24 cellular contexts compared by ENCODE assay signal in the genomic region with DNA sequence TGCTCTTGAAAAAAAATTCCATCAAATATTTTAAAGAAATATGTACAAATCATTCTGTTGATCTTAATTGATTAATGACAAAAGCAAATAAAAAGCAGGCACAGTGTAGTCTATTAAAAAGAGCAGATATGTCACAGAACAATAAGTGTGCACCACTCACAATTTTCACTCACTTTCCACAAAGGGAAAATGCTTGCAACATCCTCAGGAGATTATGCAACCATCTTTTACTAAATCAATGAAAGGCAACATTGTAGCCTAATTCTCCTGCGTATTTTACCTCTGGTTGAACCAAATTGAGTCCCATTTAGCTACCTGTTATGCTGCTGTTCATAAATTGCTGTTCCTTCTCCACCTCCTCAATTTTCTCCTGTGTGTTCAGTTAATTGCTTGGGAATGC.
DNase-seq lines count a peak whose midpoint lies in the region; ATAC-seq and TF ChIP-seq lines count a peak whose summit lies in the region.
"Had no signal": no experiment of that assay in that cellular context is flagged by ENCODE, and none has a peak within 500 bp of the region (broad histone marks: within the 10 kb centered on the region; RNA-seq: fewer than 3 reads in every experiment).

No MANE protein-coding gene starts in this region.

- no peak overlapping the region for H3K4me3 ChIP-seq in breast epithelium
- H3K4me3 ChIP-seq: GM23338, SJSA1 had no signal

- H3K27ac Mint-ChIP-seq in MCF 10A (ENCODE audit: low read depth, unreplicated experiment) = no peak overlapping the region
- H3K27ac Mint-ChIP-seq in activated T-helper 2 cell treated with anti-CD3 and anti-CD28 coated beads, Interferon-gamma antibody, Interleukin-2, Interleukin-4, amounts not matched to agents 10 μg/mL and 5 μg/mL and 100 μg/mL, durations not matched to agents 14 hours and 24 hours and 36 hours = no peak overlapping the region
- H3K27ac Mint-ChIP-seq: B cell; CD8-positive, alpha-beta memory T cell; GM23338; H9 had no signal

- H3K36me3 ChIP-seq in breast epithelium = no peaks in the 10 kb centered on the region
- H3K36me3 ChIP-seq: SJSA1 had no signal

- no peaks in the 10 kb centered on the region for H3K9me3 ChIP-seq in breast epithelium
- H3K9me3 ChIP-seq: SJSA1 had no signal

- TF ChIP-seq CTCF in MCF 10A (IDR thresholded peaks at IDR 0.05; ENCODE audit: unreplicated experiment) (no peak), breast epithelium (IDR thresholded peaks at IDR 0.05) (no peak)

- peaks cover 7% of the 10 kb centered on the region for H3K36me3 Mint-ChIP-seq in MCF 10A (ENCODE audit: insufficient read depth, unreplicated experiment)
- H3K36me3 Mint-ChIP-seq in activated T-helper 2 cell treated with anti-CD3 and anti-CD28 coated beads, Interferon-gamma antibody, Interleukin-2, Interleukin-4, amounts not matched to agents 10 μg/mL and 5 μg/mL and 100 μg/mL, durations not matched to agents 14 hours and 24 hours and 36 hours (ENCODE audit: low read depth) = no peaks in the 10 kb centered on the region
- H3K36me3 Mint-ChIP-seq: CD8-positive, alpha-beta memory T cell had no signal

- DNase-seq in MCF 10A (ENCODE audit: unreplicated experiment) (peak; percentile 7), breast epithelium (ENCODE audit: low spot score in 2 of 2) (no peak), NCI-H748 treated with DMSO at 0.1 percent for 48 hours (lab: John Stamatoyannopoulos, UW) (peak; percentile 35), fibroblast of peridontal ligament (ENCODE audit: extremely low read depth) (peak; percentile 0), islet precursor cell (no peak)
- no peak for DNase-seq in activated T-helper 2 cell treated with anti-CD3 and anti-CD28 coated beads, Interferon-gamma antibody, Interleukin-2, Interleukin-4, amounts not matched to agents 10 μg/mL and 5 μg/mL and 100 μg/mL, durations not matched to agents 14 hours and 24 hours and 36 hours (ENCODE audit: low spot score)
- DNase-seq: CD8-positive, alpha-beta memory T cell; DMS 273 treated with DMSO at 0.1 percent for 48 hours; DMS79 treated with DMSO at 0.1 percent for 48 hours; GF-D8; H9; KG1; MM.1S; NCI-H1092; NCI-H2171; NCI-H226; NCI-H510A; Right ventricle myocardium superior; RPMI8226 had no signal

- H3K4me1 Mint-ChIP-seq in MCF 10A (ENCODE audit: insufficient read depth, unreplicated experiment) = peaks cover 6% of the 10 kb centered on the region
- H3K4me1 Mint-ChIP-seq in activated T-helper 2 cell treated with anti-CD3 and anti-CD28 coated beads, Interferon-gamma antibody, Interleukin-2, Interleukin-4, amounts not matched to agents 10 μg/mL and 5 μg/mL and 100 μg/mL, durations not matched to agents 14 hours and 24 hours and 36 hours (ENCODE audit: low read depth) = no peaks in the 10 kb centered on the region
- H3K4me1 Mint-ChIP-seq: B cell; CD8-positive, alpha-beta memory T cell; GM23338 had no signal

- no peak for ATAC-seq in HG03460 (IDR thresholded peaks at IDR 0.05; ENCODE audit: unreplicated experiment)
- ATAC-seq: GM23338 had no signal

- no peak overlapping the region for H3K27ac ChIP-seq in breast epithelium
- H3K27ac ChIP-seq: C4-2B, SJSA1 had no signal

- H3K4me3 Mint-ChIP-seq in MCF 10A (ENCODE audit: unreplicated experiment) = no peak overlapping the region
- H3K4me3 Mint-ChIP-seq in activated T-helper 2 cell treated with anti-CD3 and anti-CD28 coated beads, Interferon-gamma antibody, Interleukin-2, Interleukin-4, amounts not matched to agents 10 μg/mL and 5 μg/mL and 100 μg/mL, durations not matched to agents 14 hours and 24 hours and 36 hours (ENCODE audit: low read depth) = no peak overlapping the region
- H3K4me3 Mint-ChIP-seq: B cell; CD8-positive, alpha-beta memory T cell; GM23338; H9 had no signal

- BruUV-seq in MCF 10A (replicated peaks; lab: Mats Ljungman, UMichigan) = no TSS peak

- POLR2A ChIA-PET in MCF 10A (lab: Yijun Ruan, JAX) = no interaction called here

- TF ChIP-seq POLR2A in breast epithelium (IDR thresholded peaks at IDR 0.05) = no peak

- intact Hi-C loops in MCF 10A (cut with micrococcal nuclease) = no loop called here
- intact Hi-C loops in breast epithelium (cut with DNase I; ENCODE audit: low total_unique reads) = no loop called here
- intact Hi-C loops in activated T-helper 2 cell treated with anti-CD3 and anti-CD28 coated beads, Interferon-gamma antibody, Interleukin-2, Interleukin-4, amounts not matched to agents 10 μg/mL and 5 μg/mL and 100 μg/mL, durations not matched to agents 14 hours and 24 hours and 36 hours (cut with micrococcal nuclease) = no loop called here

- H3K27me3 ChIP-seq in breast epithelium = no peaks in the 10 kb centered on the region
- H3K27me3 ChIP-seq: SJSA1 had no signal

- H3K27me3 Mint-ChIP-seq in MCF 10A (ENCODE audit: insufficient read depth, unreplicated experiment) = no peaks in the 10 kb centered on the region
- H3K27me3 Mint-ChIP-seq in activated T-helper 2 cell treated with anti-CD3 and anti-CD28 coated beads, Interferon-gamma antibody, Interleukin-2, Interleukin-4, amounts not matched to agents 10 μg/mL and 5 μg/mL and 100 μg/mL, durations not matched to agents 14 hours and 24 hours and 36 hours (ENCODE audit: low read depth) = no peaks in the 10 kb centered on the region
- H3K27me3 Mint-ChIP-seq: B cell; CD8-positive, alpha-beta memory T cell had no signal

- H3K4me1 ChIP-seq in breast epithelium = no peaks in the 10 kb centered on the region
- H3K4me1 ChIP-seq: SJSA1 had no signal

- CTCF ChIA-PET in MCF 10A (lab: Yijun Ruan, JAX) = no interaction called here

- H3K9me3 Mint-ChIP-seq in MCF 10A (ENCODE audit: unreplicated experiment) = no peaks in the 10 kb centered on the region
- peaks cover 20% of the 10 kb centered on the region for H3K9me3 Mint-ChIP-seq in activated T-helper 2 cell treated with anti-CD3 and anti-CD28 coated beads, Interferon-gamma antibody, Interleukin-2, Interleukin-4, amounts not matched to agents 10 μg/mL and 5 μg/mL and 100 μg/mL, durations not matched to agents 14 hours and 24 hours and 36 hours
- H3K9me3 Mint-ChIP-seq: GM23338 had no signal

Comparison
In these comparisons a context has a peak if more than half of its experiments do, and no peak if none do; other contexts are left out.
1. DNase-seq: peak in MCF 10A (single experiment), NCI-H748 treated with DMSO at 0.1 percent for 48 hours (single experiment) and fibroblast of peridontal ligament (single experiment); none in breast epithelium (0 of 2), islet precursor cell (single experiment) and activated T-helper 2 cell treated with anti-CD3 and anti-CD28 coated beads, Interferon-gamma antibody, Interleukin-2, Interleukin-4, amounts not matched to agents 10 μg/mL and 5 μg/mL and 100 μg/mL, durations not matched to agents 14 hours and 24 hours and 36 hours (single experiment).